ENCODE assay signal across 8 cellular contexts in the genomic region with DNA sequence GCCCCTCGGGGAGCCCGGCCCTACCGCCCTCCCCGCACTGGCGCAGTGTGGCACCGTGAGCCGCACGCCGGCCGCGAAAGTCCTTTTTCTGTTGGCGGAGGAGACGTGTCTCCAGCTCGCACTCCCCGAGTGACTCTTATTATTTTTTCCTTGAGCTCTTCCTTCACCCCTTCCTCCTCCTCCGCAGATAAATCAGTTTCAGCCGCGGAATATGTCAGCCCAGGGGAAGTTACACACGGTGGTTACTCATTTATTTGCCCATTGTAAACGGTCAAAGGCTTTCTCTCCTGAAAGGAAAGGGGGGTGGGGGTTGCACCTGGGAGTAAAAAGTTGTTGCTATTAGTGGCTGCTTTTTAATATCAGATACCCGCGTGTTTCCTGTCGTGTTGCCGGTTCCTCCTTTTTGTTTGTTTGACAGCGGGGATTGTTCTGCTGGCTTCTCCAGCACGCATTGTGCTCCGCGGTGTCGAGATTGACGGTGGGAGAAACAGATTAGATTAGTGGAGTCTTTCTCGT. TPM values are rescaled to one million over a fixed set of nuclear protein-coding genes. Genes with fewer than 3 reads are reported as not detected.
DNase-seq lines count a peak whose midpoint lies in the region; ATAC-seq and TF ChIP-seq lines count a peak whose summit lies in the region.

No MANE protein-coding gene starts in this region.

- DNase-seq in SK-N-SH: peak; percentile 22
- peak; percentile 32 for DNase-seq in SW480 (ENCODE audit: low spot score)
- no peak for DNase-seq in effector memory CD4-positive, alpha-beta T cell
- no peak for DNase-seq in type B pancreatic cell (ENCODE audit: extremely low spot score, unreplicated experiment)
- DNase-seq in NCI-H2227 treated with DMSO at 0.1 percent for 48 hours (lab: John Stamatoyannopoulos, UW): no peak

- no peak overlapping the region for H2AFZ ChIP-seq in SK-N-SH (ENCODE audit: low read depth)

- peak overlapping the region; percentile 84 for H3K4me2 ChIP-seq in SK-N-SH

- H4K20me1 ChIP-seq in SK-N-SH (ENCODE audit: insufficient read depth): peaks cover 58% of the 10 kb centered on the region

- peaks cover 95% of the 10 kb centered on the region for H3K79me2 ChIP-seq in SK-N-SH (ENCODE audit: insufficient read depth)

- CTCF ChIA-PET in SK-N-SH (lab: Yijun Ruan, JAX): interaction anchor here (1.5 to 3.2 kb wide), 2 partner anchors 308 to 428 kb away, joined by 4 to 8 read pairs; no protein-coding TSS in a partner anchor

- 0 out of 4 replicates have a peak, but pooled peaks of 1 of the 2 experiments have one; percentile 3 for TF ChIP-seq EP300 in SK-N-SH (IDR thresholded peaks at IDR 0.05; ENCODE audit: borderline replicate concordance in 1 of 2, low read depth in 1 of 2, low read length in 1 of 2)

- H3K36me3 Mint-ChIP-seq in type B pancreatic cell: no peaks in the 10 kb centered on the region

- peak overlapping the region; percentile 80 to 91 for H3K4me3 ChIP-seq in SK-N-SH (ENCODE audit: low read depth in 2 of 2, low read length in 1 of 2)
- H3K4me3 ChIP-seq in effector memory CD4-positive, alpha-beta T cell (ENCODE audit: insufficient read depth, low read depth, low read length, poor library complexity, severe bottlenecking): peak overlapping the region; percentile 76
- peak overlapping the region; percentile 83 to 87 for H3K4me3 ChIP-seq in muscle layer of duodenum (ENCODE audit: low read depth in 1 of 2, low read length in 2 of 2)

- TF ChIP-seq RAD21 in SK-N-SH (IDR thresholded peaks at IDR 0.05; ENCODE audit: low read length): no peak

- TF ChIP-seq CTCF in SK-N-SH (IDR thresholded peaks at IDR 0.05) (no peak), type B pancreatic cell (conservative IDR thresholded peaks at IDR 0.05) (no peak)

- H3K9me3 Mint-ChIP-seq in type B pancreatic cell: no peaks in the 10 kb centered on the region

- no peak for ATAC-seq in SK-N-SH treated with all-trans-retinoic acid at 6 μM for 48 hours
- peak; percentile 12 for ATAC-seq in HG02885 (IDR thresholded peaks at IDR 0.05; ENCODE audit: poor library complexity, unreplicated experiment)

- H3K27ac ChIP-seq in SK-N-SH (ENCODE audit: low read depth in 2 of 2, low read length in 1 of 2) (peak overlapping the region; percentile 72 to 96; a peak in 3 of 4 replicates), muscle layer of duodenum (ENCODE audit: low read length) (peak overlapping the region; percentile 79)
- no peak overlapping the region for H3K27ac ChIP-seq in effector memory CD4-positive, alpha-beta T cell (ENCODE audit: insufficient read depth, low read length, poor library complexity, severe bottlenecking)

- H3K36me3 ChIP-seq in SK-N-SH (replicated peaks in 1 of 2; ENCODE audit: control insufficient read depth in 1 of 2, insufficient read depth in 2 of 2, low read length in 1 of 2): peaks cover 0 to 22% of the 10 kb centered on the region in 2 experiments
- H3K36me3 ChIP-seq in effector memory CD4-positive, alpha-beta T cell (ENCODE audit: control insufficient read depth, insufficient read depth, low read length): no peaks in the 10 kb centered on the region
- H3K36me3 ChIP-seq in muscle layer of duodenum (ENCODE audit: control insufficient read depth in 1 of 2, insufficient read depth in 2 of 2, low read length in 2 of 2): peaks cover 0 to 12% of the 10 kb centered on the region in 2 donors

- H3K27me3 ChIP-seq in SK-N-SH (ENCODE audit: insufficient read depth): no peaks in the 10 kb centered on the region
- peaks cover 4% of the 10 kb centered on the region for H3K27me3 ChIP-seq in effector memory CD4-positive, alpha-beta T cell (replicated peaks; ENCODE audit: control insufficient read depth, insufficient read depth, low read length, poor library complexity, severe bottlenecking)
- H3K27me3 ChIP-seq in muscle layer of duodenum (ENCODE audit: low read depth, low read length): no peaks in the 10 kb centered on the region

- peak overlapping the region; percentile 92 for H3K27ac Mint-ChIP-seq in type B pancreatic cell

- peaks cover 58% of the 10 kb centered on the region for H3K4me1 Mint-ChIP-seq in type B pancreatic cell (ENCODE audit: unreplicated experiment)

- peak overlapping the region; percentile 94 for H3K4me3 Mint-ChIP-seq in type B pancreatic cell

- H3K9me3 ChIP-seq in SK-N-SH (no peaks in the 10 kb centered on the region), muscle layer of duodenum (ENCODE audit: control insufficient read depth in 1 of 2, low read length in 2 of 2) (no peaks in the 10 kb centered on the region)
- H3K9me3 ChIP-seq in effector memory CD4-positive, alpha-beta T cell (ENCODE audit: control insufficient read depth, low read length): no peaks in the 10 kb centered on the region

- H3F3A ChIP-seq in SK-N-SH (replicated peaks; ENCODE audit: insufficient read depth): peaks cover 50% of the 10 kb centered on the region

- H3K4me1 ChIP-seq in SK-N-SH (ENCODE audit: control insufficient read depth in 1 of 2, insufficient read depth in 2 of 2, low read depth in 1 of 2, low read length in 1 of 2) (peaks cover 2 to 34% of the 10 kb centered on the region in 2 experiments), muscle layer of duodenum (ENCODE audit: control insufficient read depth in 1 of 2, insufficient read depth in 2 of 2, low read length in 2 of 2) (peaks cover 3 to 30% of the 10 kb centered on the region in 2 donors)
- peaks cover 8% of the 10 kb centered on the region for H3K4me1 ChIP-seq in effector memory CD4-positive, alpha-beta T cell (ENCODE audit: control insufficient read depth, insufficient read depth, low read length, poor library complexity, severe bottlenecking)

- H3K9me2 ChIP-seq in SK-N-SH: no peaks in the 10 kb centered on the region

- peak overlapping the region; percentile 94 for H3K9ac ChIP-seq in SK-N-SH

- POLR2A ChIA-PET in SK-N-SH (lab: Yijun Ruan, JAX): no interaction called here

- H3K27me3 Mint-ChIP-seq in type B pancreatic cell: peaks cover 7% of the 10 kb centered on the region

- WGBS in SK-N-SH (ENCODE audit: low lambda C conversion rate): under 1% methylated on average over 26 of the region's 31 CpGs

TF ChIP-seq in SK-N-SH, 30 proteins besides CTCF, POLR2A, EP300 and RAD21 (continues in another document):
- TF ChIP-seq, protein P1, sequence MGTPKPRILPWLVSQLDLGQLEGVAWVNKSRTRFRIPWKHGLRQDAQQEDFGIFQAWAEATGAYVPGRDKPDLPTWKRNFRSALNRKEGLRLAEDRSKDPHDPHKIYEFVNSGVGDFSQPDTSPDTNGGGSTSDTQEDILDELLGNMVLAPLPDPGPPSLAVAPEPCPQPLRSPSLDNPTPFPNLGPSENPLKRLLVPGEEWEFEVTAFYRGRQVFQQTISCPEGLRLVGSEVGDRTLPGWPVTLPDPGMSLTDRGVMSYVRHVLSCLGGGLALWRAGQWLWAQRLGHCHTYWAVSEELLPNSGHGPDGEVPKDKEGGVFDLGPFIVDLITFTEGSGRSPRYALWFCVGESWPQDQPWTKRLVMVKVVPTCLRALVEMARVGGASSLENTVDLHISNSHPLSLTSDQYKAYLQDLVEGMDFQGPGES (IDR thresholded peaks at IDR 0.05; ENCODE audit: low read depth, low read length): no peak
- TF ChIP-seq RFX5 (IDR thresholded peaks at IDR 0.05; ENCODE audit: low read length) (no peak), TEAD4 (IDR thresholded peaks at IDR 0.05; ENCODE audit: borderline replicate concordance, insufficient read depth) (no peak), TAF1 (IDR thresholded peaks at IDR 0.05; ENCODE audit: borderline replicate concordance, low read depth, low read length) (peak; percentile 13; the same call in 1 of the 2 replicates), SIN3A (IDR thresholded peaks at IDR 0.05; ENCODE audit: borderline replicate concordance, low read depth, low read length) (no peak; the same call in 1 of the 2 replicates)
- TF ChIP-seq, protein P2, sequence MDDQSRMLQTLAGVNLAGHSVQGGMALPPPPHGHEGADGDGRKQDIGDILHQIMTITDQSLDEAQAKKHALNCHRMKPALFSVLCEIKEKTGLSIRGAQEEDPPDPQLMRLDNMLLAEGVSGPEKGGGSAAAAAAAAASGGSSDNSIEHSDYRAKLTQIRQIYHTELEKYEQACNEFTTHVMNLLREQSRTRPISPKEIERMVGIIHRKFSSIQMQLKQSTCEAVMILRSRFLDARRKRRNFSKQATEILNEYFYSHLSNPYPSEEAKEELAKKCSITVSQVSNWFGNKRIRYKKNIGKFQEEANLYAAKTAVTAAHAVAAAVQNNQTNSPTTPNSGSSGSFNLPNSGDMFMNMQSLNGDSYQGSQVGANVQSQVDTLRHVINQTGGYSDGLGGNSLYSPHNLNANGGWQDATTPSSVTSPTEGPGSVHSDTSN (IDR thresholded peaks at IDR 0.05): peak; percentile 41; the same call in 1 of the 2 replicates

TF ChIP-seq in SK-N-SH treated with all-trans-retinoic acid at 6 μM for 48 hours, 23 proteins besides CTCF, POLR2A, EP300 and RAD21:
- no peak for TF ChIP-seq PPARA (CRISPR knock-in tag; IDR thresholded peaks at IDR 0.05; ENCODE audit: borderline replicate concordance)
- TF ChIP-seq RARB (CRISPR knock-in tag; IDR thresholded peaks at IDR 0.05): no peak
- TF ChIP-seq ZC3H10 (CRISPR knock-in tag; IDR thresholded peaks at IDR 0.05): no peak
- TF ChIP-seq ZNF8 (CRISPR knock-in tag; IDR thresholded peaks at IDR 0.05): no peak
- TF ChIP-seq, protein P3, sequence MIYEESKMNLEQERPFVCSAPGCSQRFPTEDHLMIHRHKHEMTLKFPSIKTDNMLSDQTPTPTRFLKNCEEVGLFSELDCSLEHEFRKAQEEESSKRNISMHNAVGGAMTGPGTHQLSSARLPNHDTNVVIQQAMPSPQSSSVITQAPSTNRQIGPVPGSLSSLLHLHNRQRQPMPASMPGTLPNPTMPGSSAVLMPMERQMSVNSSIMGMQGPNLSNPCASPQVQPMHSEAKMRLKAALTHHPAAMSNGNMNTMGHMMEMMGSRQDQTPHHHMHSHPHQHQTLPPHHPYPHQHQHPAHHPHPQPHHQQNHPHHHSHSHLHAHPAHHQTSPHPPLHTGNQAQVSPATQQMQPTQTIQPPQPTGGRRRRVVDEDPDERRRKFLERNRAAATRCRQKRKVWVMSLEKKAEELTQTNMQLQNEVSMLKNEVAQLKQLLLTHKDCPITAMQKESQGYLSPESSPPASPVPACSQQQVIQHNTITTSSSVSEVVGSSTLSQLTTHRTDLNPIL (CRISPR knock-in tag; IDR thresholded peaks at IDR 0.05; ENCODE audit: low read depth): no peak
TF ChIP-seq in SK-N-SH treated with all-trans-retinoic acid at 6 μM for 48 hours: peak in this region for 0.

RNA-seq across cellular contexts. Expression of a gene that starts 1.5 kb away (rescaled TPM):
- 228 and 244 TPM in 2 replicates for polyA plus RNA-seq in SK-N-SH (2012; rRNA removed)
- 191 and 233 TPM in 2 replicates for polyA plus RNA-seq in SK-N-SH (2012; cell fraction: cytosol; rRNA removed)
- 201 and 239 TPM in 2 replicates for polyA plus RNA-seq in SK-N-SH (2012; cell fraction: nucleus; rRNA removed)
- 24.4 and 30.3 TPM in 2 replicates for total RNA-seq in type B pancreatic cell (ENCODE audit: low replicate concordance)

Comparison
In these comparisons a context has a peak if more than half of its experiments do, and no peak if none do; other contexts are left out.
1. DNase-seq: peak in SK-N-SH (single experiment) and SW480 (single experiment); none in effector memory CD4-positive, alpha-beta T cell (0 of 3), type B pancreatic cell (single experiment) and NCI-H2227 treated with DMSO at 0.1 percent for 48 hours (single experiment).
2. Peak in every context shown above with its lines, with median percentiles within 50 percentile points of each other: H3K4me3 ChIP-seq.